10 cellular contexts compared by ENCODE assay signal in genomic region chr21:39208624-39209333, GRCh38. TPM values are rescaled to one million over a fixed set of nuclear protein-coding genes. Genes with fewer than 3 reads are reported as not detected.
DNase-seq lines count a peak whose midpoint lies in the region; TF ChIP-seq lines count a peak whose summit lies in the region.
"Had no signal": no experiment of that assay in that cellular context is flagged by ENCODE, and none has a peak within 500 bp of the region (broad histone marks: within the 10 kb centered on the region; RNA-seq: fewer than 3 reads in every experiment).

No MANE protein-coding gene starts in this region.

- no peak overlapping the region for H2AK5ac ChIP-seq in H9 (ENCODE audit: insufficient read length, low read length)

- no peaks in the 10 kb centered on the region for H3K4me1 ChIP-seq in H9 (ENCODE audit: insufficient read depth, low read length)
- H3K4me1 ChIP-seq in neutrophil (ENCODE audit: control insufficient read depth in 1 of 2, insufficient read depth in 1 of 2, low read depth in 1 of 2, low read length in 1 of 2): peaks cover 15 to 22% of the 10 kb centered on the region in 2 experiments

- no peak overlapping the region for H2BK15ac ChIP-seq in H9 (ENCODE audit: low read depth, low read length)

- H3K36me3 ChIP-seq in SK-N-MC (ENCODE audit: insufficient read depth, low read length): peaks cover 75% of the 10 kb centered on the region
- peaks cover 59% of the 10 kb centered on the region for H3K36me3 ChIP-seq in neutrophil

- no peak overlapping the region for H4K91ac ChIP-seq in H9 (ENCODE audit: insufficient read length, low read depth, low read length)

- no peak overlapping the region for H3K27ac ChIP-seq in H9 (ENCODE audit: insufficient read length, low read depth, low read length)
- H3K27ac ChIP-seq in SK-N-MC: peak overlapping the region; percentile 12; the same call in 1 of the 2 replicates
- H3K27ac ChIP-seq in neutrophil: peak overlapping the region; percentile 51

- no peak overlapping the region for H2BK5ac ChIP-seq in H9 (ENCODE audit: insufficient read length, low read length)

- H3K9me3 ChIP-seq in H9 (ENCODE audit: control insufficient read depth, low read depth, low read length) (no peaks in the 10 kb centered on the region), SK-N-MC (ENCODE audit: low read depth, low read length) (no peaks in the 10 kb centered on the region), neutrophil (no peaks in the 10 kb centered on the region)

- H3K27me3 Mint-ChIP-seq in H9 (ENCODE audit: low read depth): no peaks in the 10 kb centered on the region

- WGBS in H9 (ENCODE audit: extremely low coverage, insufficient read length, low lambda C conversion rate): no CpG with 5 or more reads among the region's 6 CpGs

- no peak for TF ChIP-seq CTCF in H9 (conservative IDR thresholded peaks at IDR 0.05)
- no peak for TF ChIP-seq CTCF in neutrophil (IDR thresholded peaks at IDR 0.05)

- H3K23me2 ChIP-seq in H9 (ENCODE audit: insufficient read length, low read depth, low read length, poor library complexity, severe bottlenecking): no peaks in the 10 kb centered on the region

- no peak overlapping the region for H2BK20ac ChIP-seq in H9 (ENCODE audit: low read depth, low read length, poor library complexity, severe bottlenecking)

- no peak overlapping the region for H2BK12ac ChIP-seq in H9 (ENCODE audit: insufficient read length, low read depth, low read length)

- H3K4ac ChIP-seq in H9 (ENCODE audit: low read depth, low read length): no peak overlapping the region

- no peak overlapping the region for H4K5ac ChIP-seq in H9 (ENCODE audit: insufficient read length, low read depth, low read length)

- H3K4me3 ChIP-seq in SK-N-MC (no peak overlapping the region), neutrophil (ENCODE audit: low read depth in 1 of 2, low read length in 1 of 2) (no peak overlapping the region)

- no peaks in the 10 kb centered on the region for H4K20me1 ChIP-seq in H9 (ENCODE audit: control insufficient read depth, insufficient read depth, insufficient read length)

- H3K9ac ChIP-seq in H9 (ENCODE audit: extremely low read depth, insufficient read length, low read length) (no peak overlapping the region), SK-N-MC (ENCODE audit: insufficient read length) (no peak overlapping the region)

- H3K79me1 ChIP-seq in H9 (ENCODE audit: insufficient read depth, low read depth, low read length, poor library complexity, severe bottlenecking): no peaks in the 10 kb centered on the region

- H4K8ac ChIP-seq in H9 (replicated peaks; ENCODE audit: insufficient read length, low read depth, low read length): no peak overlapping the region

- H3K4me3 Mint-ChIP-seq in H9: no peak overlapping the region

- H3K14ac ChIP-seq in H9 (ENCODE audit: insufficient read depth, low read length): no peak overlapping the region

- H3K79me2 ChIP-seq in H9 (ENCODE audit: insufficient read depth, low read length): no peaks in the 10 kb centered on the region

- no peaks in the 10 kb centered on the region for H3K9me3 Mint-ChIP-seq in H9

- DNase-seq in H9 (no peak), SK-N-MC (ENCODE audit: low read depth, low spot score) (no peak), erythroblast (lab: John Stamatoyannopoulos, UW) (peak; percentile 66 to 68), C1 segment of cervical spinal cord (lab: John Stamatoyannopoulos, UW) (no peak), amniotic stem cell (lab: John Stamatoyannopoulos, UW) (no peak), NCI-H1694 (lab: John Stamatoyannopoulos, UW) (no peak)
- DNase-seq: amygdala, NCI-H1105 treated with DMSO at 0.1 percent for 48 hours, NCI-H510A had no signal

- no peak overlapping the region for H3K56ac ChIP-seq in H9 (ENCODE audit: insufficient read length, low read depth, low read length)

- peaks cover 0 to 5% of the 10 kb centered on the region in 2 experiments; a peak in 2 of 4 replicates for H3K4me1 Mint-ChIP-seq in H9

- H3K4me2 ChIP-seq in H9 (ENCODE audit: insufficient read depth, insufficient read length, low read length): no peak overlapping the region

- peaks cover 5 to 68% (median 65%) of the 10 kb centered on the region in 3 experiments; a peak in 6 of 7 replicates for H3K36me3 Mint-ChIP-seq in H9 (ENCODE audit: insufficient read depth in 1 of 3, low read depth in 3 of 3)

- no peaks in the 10 kb centered on the region for H3K27me3 ChIP-seq in H9 (ENCODE audit: insufficient read depth, low read length)
- H3K27me3 ChIP-seq in neutrophil: no peaks in the 10 kb centered on the region

- no peak overlapping the region for H3K23ac ChIP-seq in H9 (ENCODE audit: insufficient read length, low read depth, low read length)

- H3K27ac Mint-ChIP-seq in H9: peak overlapping the region; percentile 3 to 95 (median 50); a peak in 4 of 7 replicates

- H3K18ac ChIP-seq in H9 (ENCODE audit: insufficient read length, low read depth, low read length): no peak overlapping the region

- no peak overlapping the region for H3T11ph ChIP-seq in H9 (ENCODE audit: low read length)

- H2BK120ac ChIP-seq in H9 (ENCODE audit: low read depth, low read length, poor library complexity, severe bottlenecking): no peak overlapping the region

- TF ChIP-seq POLR2A in erythroblast (IDR thresholded peaks at IDR 0.05; ENCODE audit: low read length): no peak

- H2AFZ ChIP-seq in H9 (ENCODE audit: low read length): no peak overlapping the region

RNA-seq across cellular contexts. Expression of gene PSMG1, which starts 25.5 kb away (rescaled TPM):
- total RNA-seq in H9 (2021): 78.8 and 82.3 TPM in 2 replicates

Comparison
In these comparisons a context has a peak if more than half of its experiments do, and no peak if none do; other contexts are left out.
1. DNase-seq: peak in erythroblast (2 of 2); none in H9 (single experiment), SK-N-MC (single experiment), C1 segment of cervical spinal cord (0 of 14), amniotic stem cell (single experiment) and NCI-H1694 (single experiment).